ENCODE assay signal across 17 cellular contexts in the genomic region with DNA sequence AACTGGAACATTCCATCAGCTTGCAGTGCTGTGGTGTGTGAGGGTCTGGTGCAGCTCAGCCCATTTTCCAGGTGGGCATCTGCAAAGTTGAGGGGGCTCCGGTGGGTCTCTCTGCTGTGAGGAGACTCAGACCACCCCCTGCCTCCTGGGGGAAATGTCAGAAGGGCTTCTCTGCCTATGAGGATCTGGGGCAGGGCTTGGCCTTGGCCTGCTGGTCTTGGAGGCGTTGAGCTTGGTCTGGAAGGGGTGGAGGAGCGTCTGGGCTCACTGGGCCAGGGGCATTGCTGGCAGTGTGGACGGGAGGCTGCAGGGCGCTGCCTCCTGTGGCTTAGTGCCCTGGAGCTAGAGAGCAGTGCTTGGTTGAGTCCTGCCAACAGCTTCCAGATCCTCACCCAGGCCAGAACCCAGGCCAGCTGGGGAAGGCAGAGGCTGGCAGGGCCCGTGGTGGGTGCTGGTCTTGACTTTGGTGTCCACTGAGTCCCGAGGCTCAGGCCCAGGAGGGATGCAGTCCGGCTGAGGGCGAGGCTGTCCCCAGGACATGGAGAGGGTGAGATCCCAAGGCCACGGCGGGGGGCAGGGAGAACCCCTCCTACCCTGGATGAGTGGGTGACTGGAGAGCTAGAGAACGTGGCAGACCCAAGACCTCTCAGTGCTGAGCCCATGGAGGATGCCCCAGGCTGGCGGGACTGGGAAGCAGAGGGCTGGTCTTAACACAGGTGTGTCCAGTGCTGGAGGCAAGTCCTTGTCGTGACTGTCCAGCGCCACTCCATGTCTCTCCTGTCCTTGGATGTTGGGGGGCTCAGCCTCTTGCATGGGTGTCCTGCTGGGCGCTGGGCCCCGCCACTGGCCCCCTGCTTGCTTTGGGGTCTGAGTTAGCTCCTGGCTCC. TPM values are rescaled to one million over a fixed set of nuclear protein-coding genes. Genes with fewer than 3 reads are reported as not detected.
DNase-seq lines count a peak whose midpoint lies in the region; ATAC-seq lines count a peak whose summit lies in the region.
"Had no signal": no experiment of that assay in that cellular context is flagged by ENCODE, and none has a peak within 500 bp of the region (broad histone marks: within the 10 kb centered on the region; RNA-seq: fewer than 3 reads in every experiment).

No MANE protein-coding gene starts in this region.

- H3K4me1 Mint-ChIP-seq in stimulated activated effector memory CD8-positive, alpha-beta T cell treated with anti-CD3 and anti-CD28 coated beads, Interleukin-12 subunit alpha, Interleukin-12 subunit beta, amount 100 ng/mL, for 72 hours: peaks cover 12% of the 10 kb centered on the region

- no peak overlapping the region for H3K27ac Mint-ChIP-seq in stimulated activated effector memory CD8-positive, alpha-beta T cell treated with anti-CD3 and anti-CD28 coated beads, Interleukin-12 subunit alpha, Interleukin-12 subunit beta, amount 100 ng/mL, for 72 hours

- peaks cover 11% of the 10 kb centered on the region for H3K36me3 Mint-ChIP-seq in stimulated activated effector memory CD8-positive, alpha-beta T cell treated with anti-CD3 and anti-CD28 coated beads, Interleukin-12 subunit alpha, Interleukin-12 subunit beta, amount 100 ng/mL, for 72 hours

- H3K4me3 Mint-ChIP-seq in stimulated activated effector memory CD8-positive, alpha-beta T cell treated with anti-CD3 and anti-CD28 coated beads, Interleukin-12 subunit alpha, Interleukin-12 subunit beta, amount 100 ng/mL, for 72 hours: peak overlapping the region; percentile 20

- no peaks in the 10 kb centered on the region for H3K9me3 Mint-ChIP-seq in stimulated activated effector memory CD8-positive, alpha-beta T cell treated with anti-CD3 and anti-CD28 coated beads, Interleukin-12 subunit alpha, Interleukin-12 subunit beta, amount 100 ng/mL, for 72 hours

- no peak for ATAC-seq in Right ventricle myocardium superior (ENCODE audit: poor library complexity)
- no peak for ATAC-seq in left ventricle myocardium superior
- ATAC-seq in stimulated activated effector memory CD8-positive, alpha-beta T cell treated with anti-CD3 and anti-CD28 coated beads, Interleukin-12 subunit alpha, Interleukin-12 subunit beta, amount 100 ng/mL, for 72 hours: peak; percentile 3

- intact Hi-C loops in Right ventricle myocardium superior (cut with DNase I): loop anchor here (10.0 kb wide), 1 partner anchor 153 kb away; no protein-coding TSS in a partner anchor
- intact Hi-C loops in left ventricle myocardium superior (cut with micrococcal nuclease): no loop called here

- DNase-seq in Right ventricle myocardium superior (peak; percentile 38), left ventricle myocardium superior (no peak), islet precursor cell (peak; percentile 48), SHP77 (lab: John Stamatoyannopoulos, UW) (no peak)
- DNase-seq in stimulated activated effector memory CD8-positive, alpha-beta T cell treated with anti-CD3 and anti-CD28 coated beads, Interleukin-12 subunit alpha, Interleukin-12 subunit beta, amount 100 ng/mL, for 72 hours (ENCODE audit: low spot score in 2 of 2): no peak
- no peak for DNase-seq in stimulated activated CD4-positive, alpha-beta T cell treated with anti-CD3 and anti-CD28 coated beads, Interleukin-1b, Interleukin-23, amount 100 ng/mL, for 48 hours
- DNase-seq: activated CD4-positive, alpha-beta T cell treated with anti-CD3 and anti-CD28 coated beads for 1 hour; DMS 273 treated with DMSO at 0.1 percent for 48 hours; foreskin fibroblast; GM23248; NCI-H1417 treated with DMSO at 0.1 percent for 48 hours; NCI-H2171; NCI-H526 treated with DMSO at 0.1 percent for 48 hours; occipital lobe had no signal

RNA-seq across cellular contexts. Expression of a gene that starts 2.8 kb away (rescaled TPM):
- total RNA-seq in Right ventricle myocardium superior: not detected
- total RNA-seq in left ventricle myocardium superior: not detected
- total RNA-seq: activated CD8-positive, alpha-beta memory T cell treated with anti-CD3 and anti-CD28 coated beads for 36 hours; HT1080; OCI-LY7 had no signal

RNA-seq across cellular contexts. Expression of a gene that starts 27.6 kb away (rescaled TPM):
- total RNA-seq in Right ventricle myocardium superior (14.7 TPM), left ventricle myocardium superior (20.9 TPM)

RNA-seq across cellular contexts. Expression of a gene that starts 32.2 kb away (rescaled TPM):
- total RNA-seq in Right ventricle myocardium superior: 0.51 TPM
- 0.45 TPM for total RNA-seq in left ventricle myocardium superior

RNA-seq across cellular contexts. Expression of a gene that starts 42.5 kb away (rescaled TPM):
- total RNA-seq in Right ventricle myocardium superior (3.4 TPM), left ventricle myocardium superior (2.8 TPM)

RNA-seq across cellular contexts. Expression of a gene that starts 48.4 kb away (rescaled TPM):
- total RNA-seq in Right ventricle myocardium superior (239 TPM), left ventricle myocardium superior (226 TPM)

Comparison
In these comparisons a context has a peak if more than half of its experiments do, and no peak if none do; other contexts are left out.
1. DNase-seq: peak in Right ventricle myocardium superior (single experiment) and islet precursor cell (single experiment); none in left ventricle myocardium superior (single experiment), stimulated activated effector memory CD8-positive, alpha-beta T cell treated with anti-CD3 and anti-CD28 coated beads, Interleukin-12 subunit alpha, Interleukin-12 subunit beta, amount 100 ng/mL, for 72 hours (0 of 2), SHP77 (0 of 2) and stimulated activated CD4-positive, alpha-beta T cell treated with anti-CD3 and anti-CD28 coated beads, Interleukin-1b, Interleukin-23, amount 100 ng/mL, for 48 hours (single experiment).